13 cellular contexts compared by ENCODE assay signal in genomic region chr14:52550661-52551060, GRCh38. TPM values are rescaled to one million over a fixed set of nuclear protein-coding genes. Genes with fewer than 3 reads are reported as not detected.
A peak's percentile ranks its signal among the peaks of the same experiment; 100 is the strongest.
DNase-seq lines count a peak whose midpoint lies in the region; ATAC-seq and TF ChIP-seq lines count a peak whose summit lies in the region.
"Had no signal": no experiment of that assay in that cellular context is flagged by ENCODE, and none has a peak within 500 bp of the region (broad histone marks: within the 10 kb centered on the region; RNA-seq: fewer than 3 reads in every experiment).

No MANE protein-coding gene starts in this region.

- POLR2A ChIA-PET in MCF 10A (lab: Yijun Ruan, JAX), result interaction anchor here (0.5 to 3.9 kb wide), 11 partner anchors 9 to 562 kb away, joined by 3 to 59 read pairs (median 6); partner anchors contain the start of genes ERO1A and PSMC6

- H3K27ac Mint-ChIP-seq in MCF 10A (ENCODE audit: low read depth, unreplicated experiment) (no peak overlapping the region), type B pancreatic cell (peak overlapping the region; percentile 87)
- H3K27ac Mint-ChIP-seq in T-helper 2 cell treated with Interferon-gamma antibody and Interleukin-4, amounts not matched to agents 5 μg/mL and 100 μg/mL, for 36 hours, result peak overlapping the region; percentile 46

- no peaks in the 10 kb centered on the region for H3K9me3 Mint-ChIP-seq in MCF 10A (ENCODE audit: unreplicated experiment)
- H3K9me3 Mint-ChIP-seq in T-helper 2 cell treated with Interferon-gamma antibody and Interleukin-4, amounts not matched to agents 5 μg/mL and 100 μg/mL, for 36 hours, result no peaks in the 10 kb centered on the region
- H3K9me3 Mint-ChIP-seq in type B pancreatic cell, result peaks cover 7% of the 10 kb centered on the region

- H3K27me3 ChIP-seq in breast epithelium (no peaks in the 10 kb centered on the region), iPS-20b (ENCODE audit: insufficient read depth, low read length) (peaks cover 16% of the 10 kb centered on the region)
- H3K27me3 ChIP-seq: heart right ventricle had no signal

- no peak for TF ChIP-seq POLR2A in breast epithelium (IDR thresholded peaks at IDR 0.05)

- no peaks in the 10 kb centered on the region for H3K27me3 Mint-ChIP-seq in MCF 10A (ENCODE audit: insufficient read depth, unreplicated experiment)
- peaks cover 16% of the 10 kb centered on the region for H3K27me3 Mint-ChIP-seq in T-helper 2 cell treated with Interferon-gamma antibody and Interleukin-4, amounts not matched to agents 5 μg/mL and 100 μg/mL, for 36 hours (ENCODE audit: low read depth)
- no peaks in the 10 kb centered on the region for H3K27me3 Mint-ChIP-seq in type B pancreatic cell

- H3K36me3 ChIP-seq in breast epithelium, result no peaks in the 10 kb centered on the region
- no peaks in the 10 kb centered on the region for H3K36me3 ChIP-seq in iPS-20b (ENCODE audit: insufficient read depth, low read depth, low read length)
- H3K36me3 ChIP-seq: heart right ventricle had no signal

- peaks cover 12% of the 10 kb centered on the region for H3K4me1 Mint-ChIP-seq in MCF 10A (ENCODE audit: insufficient read depth, unreplicated experiment)
- H3K4me1 Mint-ChIP-seq in T-helper 2 cell treated with Interferon-gamma antibody and Interleukin-4, amounts not matched to agents 5 μg/mL and 100 μg/mL, for 36 hours (ENCODE audit: low read depth), result peaks cover 31% of the 10 kb centered on the region
- H3K4me1 Mint-ChIP-seq in type B pancreatic cell (ENCODE audit: unreplicated experiment), result peaks cover 30% of the 10 kb centered on the region

- peak overlapping the region in 1 of 2 donors; percentile 11 for H3K27ac ChIP-seq in breast epithelium
- H3K27ac ChIP-seq in iPS-20b (ENCODE audit: low read length), result no peak overlapping the region

- CTCF ChIA-PET in MCF 10A (lab: Yijun Ruan, JAX), result interaction anchor here (0.7 kb wide), 1 partner anchor 99 kb away, joined by 3 read pairs; no protein-coding TSS in a partner anchor

- no TSS peak for BruUV-seq in MCF 10A (replicated peaks; lab: Mats Ljungman, UMichigan)

- H3K4me3 ChIP-seq in breast epithelium, result no peak overlapping the region
- peak overlapping the region; percentile 77; the same call in 1 of the 2 replicates for H3K4me3 ChIP-seq in iPS-20b (ENCODE audit: low read length)

- intact Hi-C loops in MCF 10A (cut with micrococcal nuclease), result loop anchor here (5.0 kb wide), 2 partner anchors 87 to 142 kb away; no protein-coding TSS in a partner anchor
- intact Hi-C loops in breast epithelium (cut with DNase I; ENCODE audit: low total_unique reads), result loop anchor here (10.0 kb wide), 1 partner anchor 154 kb away; the partner anchor contains the start of gene PSMC6

- H3K4me1 ChIP-seq in breast epithelium (no peaks in the 10 kb centered on the region), iPS-20b (ENCODE audit: insufficient read depth, low read length) (peaks cover 6% of the 10 kb centered on the region; the same call in 1 of the 2 replicates)

- H3K4me3 Mint-ChIP-seq in MCF 10A (ENCODE audit: unreplicated experiment) (peak overlapping the region; percentile 80), type B pancreatic cell (peak overlapping the region; percentile 93)
- H3K4me3 Mint-ChIP-seq in T-helper 2 cell treated with Interferon-gamma antibody and Interleukin-4, amounts not matched to agents 5 μg/mL and 100 μg/mL, for 36 hours, result peak overlapping the region; percentile 86

- H3K9ac ChIP-seq in iPS-20b (ENCODE audit: low read depth, low read length), result no peak overlapping the region; the same call in 1 of the 2 replicates

- DNase-seq in MCF 10A (ENCODE audit: unreplicated experiment), result no peak
- no peak for DNase-seq in breast epithelium (ENCODE audit: low spot score in 2 of 2)
- DNase-seq in T-helper 2 cell treated with Interferon-gamma antibody and Interleukin-4, amounts not matched to agents 5 μg/mL and 100 μg/mL, for 36 hours (ENCODE audit: low spot score), result no peak
- no peak for DNase-seq in type B pancreatic cell (ENCODE audit: extremely low spot score, unreplicated experiment)
- DNase-seq in NCI-H2196 treated with DMSO at 0.1 percent for 48 hours (lab: John Stamatoyannopoulos, UW; ENCODE audit: unreplicated experiment), result no peak
- DNase-seq: C1 segment of cervical spinal cord; effector CD8-positive, alpha-beta T cell; heart right ventricle; NCI-H2029 had no signal

- no peaks in the 10 kb centered on the region for H3K9me3 ChIP-seq in breast epithelium
- H3K9me3 ChIP-seq in iPS-20b (ENCODE audit: insufficient read depth, low read depth, low read length), result no peaks in the 10 kb centered on the region
- H3K9me3 ChIP-seq: heart right ventricle had no signal

- H3K36me3 Mint-ChIP-seq in MCF 10A (ENCODE audit: insufficient read depth, unreplicated experiment) (no peaks in the 10 kb centered on the region), type B pancreatic cell (peaks cover 4% of the 10 kb centered on the region)
- peaks cover 4% of the 10 kb centered on the region for H3K36me3 Mint-ChIP-seq in T-helper 2 cell treated with Interferon-gamma antibody and Interleukin-4, amounts not matched to agents 5 μg/mL and 100 μg/mL, for 36 hours (ENCODE audit: low read depth)

- no peak for TF ChIP-seq CTCF in MCF 10A (IDR thresholded peaks at IDR 0.05; ENCODE audit: unreplicated experiment)
- TF ChIP-seq CTCF in breast epithelium (IDR thresholded peaks at IDR 0.05), result no peak
- no peak for TF ChIP-seq CTCF in type B pancreatic cell (conservative IDR thresholded peaks at IDR 0.05)

- ATAC-seq in HG03457 (IDR thresholded peaks at IDR 0.05; ENCODE audit: unreplicated experiment), result no peak
- no peak for ATAC-seq in GM18520 (IDR thresholded peaks at IDR 0.05; ENCODE audit: unreplicated experiment)
- ATAC-seq: heart right ventricle, Panc1 had no signal

RNA-seq across cellular contexts. Expression of gene TXNDC16, which starts 1.6 kb away (rescaled TPM):
- total RNA-seq in MCF 10A (2022), result 2.2 and 3.8 TPM in 2 replicates
- total RNA-seq in breast epithelium, result 10 to 100 TPM; 11.5 to 18.3 (median 13.1) TPM
- total RNA-seq in type B pancreatic cell (ENCODE audit: low replicate concordance), result 6.3 and 17.2 TPM in 2 replicates

RNA-seq across cellular contexts. Expression of gene GPR137C, which starts 2.0 kb away (rescaled TPM):
- total RNA-seq in MCF 10A (2022) (0.10 TPM in 1 of 2 replicates, not detected in the other), breast epithelium (1 to 10 TPM in 1 of 3 donors, under 1 TPM in 2; 0.33 to 1.2 (median 0.80) TPM), type B pancreatic cell (ENCODE audit: low replicate concordance) (1.6 and 6.1 TPM in 2 replicates)
